ENCODE assay signal across 18 cellular contexts in the genomic region with DNA sequence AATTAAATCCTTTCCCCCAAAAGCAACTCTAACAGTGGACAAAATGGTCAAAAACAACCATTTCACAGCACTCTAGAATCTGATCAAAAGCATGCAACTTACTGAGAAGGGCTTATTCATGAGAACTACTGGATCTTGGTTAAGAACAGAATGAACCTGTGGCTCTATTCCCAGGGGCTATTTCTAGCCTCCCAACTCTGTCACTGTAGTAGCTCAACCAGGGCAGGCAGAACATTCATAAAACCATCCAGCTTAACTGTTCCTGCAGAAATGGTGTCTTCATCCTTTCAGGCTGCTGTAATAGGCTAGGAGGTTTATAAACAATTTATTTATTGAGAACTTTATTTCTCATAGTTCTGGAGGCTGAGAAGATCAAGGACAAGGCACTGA.
DNase-seq lines count a peak whose midpoint lies in the region; ATAC-seq and TF ChIP-seq lines count a peak whose summit lies in the region.
"Had no signal": no experiment of that assay in that cellular context is flagged by ENCODE, and none has a peak within 500 bp of the region (broad histone marks: within the 10 kb centered on the region; RNA-seq: fewer than 3 reads in every experiment).

No MANE protein-coding gene starts in this region.

- H3K4me3 Mint-ChIP-seq in brain, result peak overlapping the region in 2 of 5 experiments; percentile 57 to 66
- H3K4me3 Mint-ChIP-seq: CD14-positive monocyte, H9, IgD-negative memory B cell had no signal

- H3K36me3 ChIP-seq in heart right ventricle (no peaks in the 10 kb centered on the region), muscle layer of colon (ENCODE audit: insufficient read depth, low read length) (no peaks in the 10 kb centered on the region), thoracic aorta (no peaks in the 10 kb centered on the region)

- TF ChIP-seq CTCF in brain (conservative IDR thresholded peaks at IDR 0.05) (no peak), heart right ventricle (IDR thresholded peaks at IDR 0.05) (no peak), thoracic aorta (IDR thresholded peaks at IDR 0.05) (no peak)

- H3K27me3 Mint-ChIP-seq in brain, result no peaks in the 10 kb centered on the region
- H3K27me3 Mint-ChIP-seq: IgD-negative memory B cell had no signal

- H3K27ac ChIP-seq in heart right ventricle, result peak overlapping the region; percentile 8 to 89 (median 75)
- peak overlapping the region; percentile 52 for H3K27ac ChIP-seq in muscle layer of colon (ENCODE audit: low read depth, low read length)
- peak overlapping the region; percentile 65 to 71 for H3K27ac ChIP-seq in thoracic aorta
- H3K27ac ChIP-seq: HL-60 had no signal

- H3K36me3 Mint-ChIP-seq in brain, result no peaks in the 10 kb centered on the region
- H3K36me3 Mint-ChIP-seq: CD14-positive monocyte, IgD-negative memory B cell had no signal

- peaks cover 40% of the 10 kb centered on the region for H3K4me1 Mint-ChIP-seq in brain
- H3K4me1 Mint-ChIP-seq: CD14-positive monocyte, IgD-negative memory B cell had no signal

- H3K4me1 ChIP-seq in heart right ventricle (peaks cover 3 to 50% (median 12%) of the 10 kb centered on the region in 9 donors), muscle layer of colon (ENCODE audit: insufficient read depth, low read length) (peaks cover 22% of the 10 kb centered on the region), thoracic aorta (ENCODE audit: control insufficient read depth in 1 of 2, low read depth in 2 of 2) (peaks cover 13 to 44% of the 10 kb centered on the region in 2 donors)
- H3K4me1 ChIP-seq: Caco-2 had no signal

- ATAC-seq in heart right ventricle (peak; percentile 46 to 94 (median 86)), thoracic aorta (ENCODE audit: insufficient number of reproducible peaks, low FRiP score, low read depth) (peak; percentile 73), GM21423 (IDR thresholded peaks at IDR 0.05; ENCODE audit: unreplicated experiment) (no peak), GM18861 (IDR thresholded peaks at IDR 0.05; ENCODE audit: unreplicated experiment) (no peak), GM19351 (IDR thresholded peaks at IDR 0.05; ENCODE audit: unreplicated experiment) (no peak), HG02678 (IDR thresholded peaks at IDR 0.05; ENCODE audit: unreplicated experiment) (no peak)

- H3K9ac ChIP-seq in muscle layer of colon (ENCODE audit: low read length), result no peak overlapping the region

- H3K27me3 ChIP-seq in heart right ventricle (no peaks in the 10 kb centered on the region), muscle layer of colon (ENCODE audit: control insufficient read depth in 1 of 2, insufficient read depth in 2 of 2, low read length in 2 of 2) (no peaks in the 10 kb centered on the region), thoracic aorta (replicated peaks; ENCODE audit: insufficient read depth) (no peaks in the 10 kb centered on the region)

- intact Hi-C loops in heart right ventricle (cut with DNase I), result no loop called here

- H3K9me3 Mint-ChIP-seq in brain, result peaks cover 0 to 3% (median 0%) of the 10 kb centered on the region in 5 experiments
- H3K9me3 Mint-ChIP-seq: H9 had no signal

- DNase-seq in heart right ventricle (peak in 1 of 2 donors; percentile 9), thoracic aorta (ENCODE audit: low spot score) (no peak)
- DNase-seq: Caco-2; DMS153; H9; NCI-H1930; NCI-H526 treated with DMSO at 0.1 percent for 48 hours; NK-92 treated with Interleukin-12 subunit alpha and Interleukin-12 subunit beta, amount 100 ng/mL, for 24 hours; SIG-M5 had no signal

- peak overlapping the region; percentile 64 to 92 (median 85) for H3K27ac Mint-ChIP-seq in brain
- H3K27ac Mint-ChIP-seq: CD14-positive monocyte, H9 had no signal

- H3K4me3 ChIP-seq in heart right ventricle (no peak overlapping the region), muscle layer of colon (ENCODE audit: low read depth in 1 of 2, low read length in 2 of 2) (no peak overlapping the region), thoracic aorta (peak overlapping the region; percentile 41)

- no peaks in the 10 kb centered on the region for H3K9me3 ChIP-seq in heart right ventricle
- H3K9me3 ChIP-seq in muscle layer of colon (ENCODE audit: low read length), result no peaks in the 10 kb centered on the region
- H3K9me3 ChIP-seq in thoracic aorta, result no peaks in the 10 kb centered on the region
- H3K9me3 ChIP-seq: Caco-2 had no signal

Comparison
In these comparisons a context has a peak if more than half of its experiments do, and no peak if none do; other contexts are left out.
1. ATAC-seq: peak in heart right ventricle (8 of 8) and thoracic aorta (single experiment); none in GM21423 (single experiment), GM18861 (single experiment), GM19351 (single experiment) and HG02678 (single experiment).
2. Peak in every context shown above with its lines, with median percentiles within 50 percentile points of each other: H3K27ac ChIP-seq.